In genomic region chr1:113759341-113760101, GRCh38 we compare ENCODE assay signal across 1 cellular context.
A peak's percentile ranks its signal among the peaks of the same experiment; 100 is the strongest.
TF ChIP-seq lines count a peak whose summit lies in the region.

TSS of gene PHTF1 (minus strand) at chr1:113759486. CDS start at chr1:113758703, 783 bp downstream.

TF ChIP-seq in K562, 482 proteins besides CTCF, POLR2A, EP300 and RAD21 (continued from another document and continues in another):
- TF ChIP-seq, protein P1, sequence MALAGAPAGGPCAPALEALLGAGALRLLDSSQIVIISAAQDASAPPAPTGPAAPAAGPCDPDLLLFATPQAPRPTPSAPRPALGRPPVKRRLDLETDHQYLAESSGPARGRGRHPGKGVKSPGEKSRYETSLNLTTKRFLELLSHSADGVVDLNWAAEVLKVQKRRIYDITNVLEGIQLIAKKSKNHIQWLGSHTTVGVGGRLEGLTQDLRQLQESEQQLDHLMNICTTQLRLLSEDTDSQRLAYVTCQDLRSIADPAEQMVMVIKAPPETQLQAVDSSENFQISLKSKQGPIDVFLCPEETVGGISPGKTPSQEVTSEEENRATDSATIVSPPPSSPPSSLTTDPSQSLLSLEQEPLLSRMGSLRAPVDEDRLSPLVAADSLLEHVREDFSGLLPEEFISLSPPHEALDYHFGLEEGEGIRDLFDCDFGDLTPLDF (CRISPR knock-in tag; IDR thresholded peaks at IDR 0.05): peak; percentile 80
- TF ChIP-seq ZNF318 (IDR thresholded peaks at IDR 0.05; ENCODE audit: borderline replicate concordance in 1 of 2, low read depth in 1 of 2): no peak
- no peak for TF ChIP-seq PHB2 (IDR thresholded peaks at IDR 0.05; ENCODE audit: low read depth)
- 0 out of 2 replicates have a peak, but pooled peaks have one; percentile 6 for TF ChIP-seq SMC3 (conservative IDR thresholded peaks at IDR 0.05; ENCODE audit: insufficient read depth, low read depth, low read length)
- TF ChIP-seq RBM14 (IDR thresholded peaks at IDR 0.05; ENCODE audit: borderline replicate concordance, insufficient read depth, low read depth, low read length): no peak
- no peak for TF ChIP-seq PPARD (CRISPR knock-in tag; IDR thresholded peaks at IDR 0.05)
- TF ChIP-seq GATA2 (CRISPR knock-in tag; IDR thresholded peaks at IDR 0.05): peak; percentile 18; the same call in 1 of the 2 replicates
- peak; percentile 65; the same call in 1 of the 2 replicates for TF ChIP-seq PML (IDR thresholded peaks at IDR 0.05; ENCODE audit: low read length)
- TF ChIP-seq ZNF121 (CRISPR knock-in tag; conservative IDR thresholded peaks at IDR 0.05): no peak
- 0 out of 2 replicates have a peak, but pooled peaks have one; percentile 38 for TF ChIP-seq CREB1 (IDR thresholded peaks at IDR 0.05)
- peak; percentile 70 for TF ChIP-seq CREB1 (CRISPR knock-in tag; IDR thresholded peaks at IDR 0.05)
- TF ChIP-seq ETS2 (tag; IDR thresholded peaks at IDR 0.05; ENCODE audit: borderline replicate concordance, poor library complexity, severe bottlenecking): no peak
- TF ChIP-seq ELF2 (CRISPR knock-in tag; IDR thresholded peaks at IDR 0.05): peak; percentile 69
- peak; percentile 70; the same call in 1 of the 2 replicates for TF ChIP-seq GABPB2 (CRISPR knock-in tag; conservative IDR thresholded peaks at IDR 0.05)
- TF ChIP-seq RFX5 (IDR thresholded peaks at IDR 0.05; ENCODE audit: low read depth, low read length): no peak
- TF ChIP-seq IFI16 (CRISPR knock-in tag; IDR thresholded peaks at IDR 0.05): no peak
- no peak for TF ChIP-seq ZC3H11A (IDR thresholded peaks at IDR 0.05; ENCODE audit: low read depth, low read length)
- no peak for TF ChIP-seq MCM3 (IDR thresholded peaks at IDR 0.05)
- peak; percentile 81 for TF ChIP-seq MAFG (tag; conservative IDR thresholded peaks at IDR 0.05)
- no peak for TF ChIP-seq ZNF217 (CRISPR knock-in tag; IDR thresholded peaks at IDR 0.05)
- TF ChIP-seq NR2C2 (CRISPR knock-in tag; IDR thresholded peaks at IDR 0.05): 0 out of 2 replicates have a peak, but pooled peaks have one; percentile 51
- TF ChIP-seq NR2C2 (tag; IDR thresholded peaks at IDR 0.05): peak; percentile 79
- TF ChIP-seq PRMT5 (CRISPR knock-in tag; IDR thresholded peaks at IDR 0.05): no peak
- TF ChIP-seq ZC3H4 (CRISPR knock-in tag; IDR thresholded peaks at IDR 0.05; ENCODE audit: borderline replicate concordance): no peak; the same call in 1 of the 2 replicates
- 0 out of 2 replicates have a peak, but pooled peaks have one; percentile 36 for TF ChIP-seq THAP12 (CRISPR knock-in tag; IDR thresholded peaks at IDR 0.05)
- peak in 1 of 2 experiments; percentile 70 for TF ChIP-seq AFF1 (IDR thresholded peaks at IDR 0.05; ENCODE audit: low read depth in 1 of 2, partially characterized antibody in 2 of 2)
- 0 out of 2 replicates have a peak, but pooled peaks have one; percentile 4 for TF ChIP-seq ARID2 (IDR thresholded peaks at IDR 0.05)
- no peak for TF ChIP-seq HDAC8 (tag; IDR thresholded peaks at IDR 0.05)
- TF ChIP-seq NFIX (CRISPR knock-in tag; IDR thresholded peaks at IDR 0.05; ENCODE audit: low read depth): no peak
- peak in 1 of 2 experiments; percentile 15; a peak in 2 of 4 replicates for TF ChIP-seq MLLT1 (IDR thresholded peaks at IDR 0.05)
- TF ChIP-seq DPF2 (IDR thresholded peaks at IDR 0.05): no peak; the same call in 1 of the 2 replicates
- TF ChIP-seq TBL1XR1 (IDR thresholded peaks at IDR 0.05; ENCODE audit: low read length in 2 of 2): no peak; a peak in 1 of 4 replicates
- TF ChIP-seq ZFP1 (CRISPR knock-in tag; IDR thresholded peaks at IDR 0.05): no peak
- no peak for TF ChIP-seq ZNF778 (CRISPR knock-in tag; IDR thresholded peaks at IDR 0.05)
- no peak for TF ChIP-seq HNRNPH1 (optimal IDR thresholded peaks at IDR 0.05; ENCODE audit: low read depth, low read length)
- no peak for TF ChIP-seq ZNF347 (CRISPR knock-in tag; IDR thresholded peaks at IDR 0.05; ENCODE audit: low read depth)
- TF ChIP-seq KLF6 (CRISPR knock-in tag; IDR thresholded peaks at IDR 0.05; ENCODE audit: borderline replicate concordance): no peak; the same call in 1 of the 2 replicates
- peak; percentile 92 for TF ChIP-seq RBM22 (IDR thresholded peaks at IDR 0.05; ENCODE audit: low read depth, low read length, poor library complexity, severe bottlenecking)
- TF ChIP-seq STAT5B (CRISPR knock-in tag; IDR thresholded peaks at IDR 0.05): no peak
- no peak for TF ChIP-seq NFE2L1 (tag; IDR thresholded peaks at IDR 0.05; ENCODE audit: borderline replicate concordance, low read depth)
- TF ChIP-seq SIN3A (IDR thresholded peaks at IDR 0.05; ENCODE audit: borderline replicate concordance in 2 of 2, control insufficient read depth in 1 of 2, low read depth in 2 of 2, low read length in 2 of 2): peak; percentile 18 to 66; a peak in 1 of 4 replicates
